In genomic region chr2:96191937-96192670, GRCh38 we compare ENCODE assay signal across 21 cellular contexts. TPM values are rescaled to one million over a fixed set of nuclear protein-coding genes. Genes with fewer than 3 reads are reported as not detected.
DNase-seq lines count a peak whose midpoint lies in the region; ATAC-seq and TF ChIP-seq lines count a peak whose summit lies in the region.
"Had no signal": no experiment of that assay in that cellular context is flagged by ENCODE, and none has a peak within 500 bp of the region (broad histone marks: within the 10 kb centered on the region; RNA-seq: fewer than 3 reads in every experiment).

No MANE protein-coding gene starts in this region.

- no peak for DNase-seq in activated CD8-positive, alpha-beta T cell treated with anti-CD3 and anti-CD28 coated beads for 36 hours
- DNase-seq in activated CD8-positive, alpha-beta T cell treated with anti-CD3 and anti-CD28 coated beads, Interleukin-2, amount 10 ng/mL, durations not matched to agents 7 days and 5 days, result no peak
- no peak for DNase-seq in CD4-positive, CD25-positive, alpha-beta regulatory T cell
- DNase-seq in activated T-helper 1 cell treated with anti-CD3 and anti-CD28 coated beads, Interleukin-12 subunit alpha, Interleukin-12 subunit beta, Interleukin-2, Interleukin-4 antibody, amounts not matched to agents 30 ng/mL and 10 ng/mL and 1 ng/mL, durations not matched to agents 14 hours and 24 hours and 36 hours (ENCODE audit: low spot score), result no peak
- no peak for DNase-seq in naive B cell
- DNase-seq in AML-193 (lab: John Stamatoyannopoulos, UW), result no peak
- DNase-seq: 8988T, DMS53, EL, GOT3, KG1, NCI-H1105 treated with DMSO at 0.1 percent for 48 hours, NCI-H1694, NCI-H2081 treated with DMSO at 0.1 percent for 48 hours, SHP77 had no signal

- peak overlapping the region; percentile 4 for H3K27ac Mint-ChIP-seq in activated CD8-positive, alpha-beta T cell treated with anti-CD3 and anti-CD28 coated beads for 36 hours
- H3K27ac Mint-ChIP-seq in activated CD8-positive, alpha-beta T cell treated with anti-CD3 and anti-CD28 coated beads, Interleukin-2, amount 10 ng/mL, durations not matched to agents 7 days and 5 days, result no peak overlapping the region
- H3K27ac Mint-ChIP-seq in CD4-positive, CD25-positive, alpha-beta regulatory T cell, result peak overlapping the region in 2 of 3 donors; percentile 81 to 82
- peak overlapping the region; percentile 0 for H3K27ac Mint-ChIP-seq in activated T-helper 1 cell treated with anti-CD3 and anti-CD28 coated beads, Interleukin-12 subunit alpha, Interleukin-12 subunit beta, Interleukin-2, Interleukin-4 antibody, amounts not matched to agents 30 ng/mL and 10 ng/mL and 1 ng/mL, durations not matched to agents 14 hours and 24 hours and 36 hours
- H3K27ac Mint-ChIP-seq in naive B cell, result peak overlapping the region in 5 of 6 donors; percentile 18 to 76 (median 41)
- H3K27ac Mint-ChIP-seq: B cell had no signal

- ATAC-seq in activated CD8-positive, alpha-beta T cell treated with anti-CD3 and anti-CD28 coated beads for 36 hours, result no peak
- no peak for ATAC-seq in activated CD8-positive, alpha-beta T cell treated with anti-CD3 and anti-CD28 coated beads, Interleukin-2, amount 10 ng/mL, durations not matched to agents 7 days and 5 days
- ATAC-seq in CD4-positive, CD25-positive, alpha-beta regulatory T cell (ENCODE audit: low read depth in 2 of 2), result no peak
- ATAC-seq in naive B cell (ENCODE audit: low read depth in 2 of 2) (no peak), GM19455 (IDR thresholded peaks at IDR 0.05; ENCODE audit: unreplicated experiment) (no peak), HG02852 (IDR thresholded peaks at IDR 0.05; ENCODE audit: unreplicated experiment) (no peak)
- ATAC-seq: HCT116 had no signal

- H3K36me3 Mint-ChIP-seq in activated CD8-positive, alpha-beta T cell treated with anti-CD3 and anti-CD28 coated beads for 36 hours (ENCODE audit: low read depth), result peaks cover 45% of the 10 kb centered on the region
- H3K36me3 Mint-ChIP-seq in activated CD8-positive, alpha-beta T cell treated with anti-CD3 and anti-CD28 coated beads, Interleukin-2, amount 10 ng/mL, durations not matched to agents 7 days and 5 days (ENCODE audit: low read depth), result peaks cover 45% of the 10 kb centered on the region
- peaks cover 44% of the 10 kb centered on the region for H3K36me3 Mint-ChIP-seq in CD4-positive, CD25-positive, alpha-beta regulatory T cell
- peaks cover 39% of the 10 kb centered on the region for H3K36me3 Mint-ChIP-seq in activated T-helper 1 cell treated with anti-CD3 and anti-CD28 coated beads, Interleukin-12 subunit alpha, Interleukin-12 subunit beta, Interleukin-2, Interleukin-4 antibody, amounts not matched to agents 30 ng/mL and 10 ng/mL and 1 ng/mL, durations not matched to agents 14 hours and 24 hours and 36 hours (ENCODE audit: low read depth)
- peaks cover 21 to 29% of the 10 kb centered on the region in 2 donors for H3K36me3 Mint-ChIP-seq in naive B cell

- peaks cover 3% of the 10 kb centered on the region for H3K4me1 Mint-ChIP-seq in activated CD8-positive, alpha-beta T cell treated with anti-CD3 and anti-CD28 coated beads for 36 hours (ENCODE audit: low read depth)
- H3K4me1 Mint-ChIP-seq in activated CD8-positive, alpha-beta T cell treated with anti-CD3 and anti-CD28 coated beads, Interleukin-2, amount 10 ng/mL, durations not matched to agents 7 days and 5 days (ENCODE audit: low read depth), result peaks cover 25% of the 10 kb centered on the region
- peaks cover 10 to 25% (median 14%) of the 10 kb centered on the region in 4 donors for H3K4me1 Mint-ChIP-seq in CD4-positive, CD25-positive, alpha-beta regulatory T cell
- H3K4me1 Mint-ChIP-seq in activated T-helper 1 cell treated with anti-CD3 and anti-CD28 coated beads, Interleukin-12 subunit alpha, Interleukin-12 subunit beta, Interleukin-2, Interleukin-4 antibody, amounts not matched to agents 30 ng/mL and 10 ng/mL and 1 ng/mL, durations not matched to agents 14 hours and 24 hours and 36 hours (ENCODE audit: low read depth), result peaks cover 15% of the 10 kb centered on the region
- peaks cover 7 to 14% (median 13%) of the 10 kb centered on the region in 3 donors for H3K4me1 Mint-ChIP-seq in naive B cell

- no peak overlapping the region for H3K27ac ChIP-seq in CD4-positive, CD25-positive, alpha-beta regulatory T cell (ENCODE audit: insufficient read depth, low read length, poor library complexity, severe bottlenecking)

- TF ChIP-seq CTCF in activated CD8-positive, alpha-beta T cell treated with anti-CD3 and anti-CD28 coated beads for 36 hours (IDR thresholded peaks at IDR 0.05), result no peak

- no peaks in the 10 kb centered on the region for H3K9me3 ChIP-seq in CD4-positive, CD25-positive, alpha-beta regulatory T cell (ENCODE audit: control insufficient read depth in 2 of 2, low read length in 2 of 2)

- H3K4me3 ChIP-seq in CD4-positive, CD25-positive, alpha-beta regulatory T cell (ENCODE audit: low read depth, low read length), result no peak overlapping the region

- H3K27me3 ChIP-seq in CD4-positive, CD25-positive, alpha-beta regulatory T cell (ENCODE audit: control insufficient read depth, insufficient read depth, low read length), result no peaks in the 10 kb centered on the region

- H3K4me3 Mint-ChIP-seq in activated CD8-positive, alpha-beta T cell treated with anti-CD3 and anti-CD28 coated beads for 36 hours, result no peak overlapping the region
- H3K4me3 Mint-ChIP-seq in activated CD8-positive, alpha-beta T cell treated with anti-CD3 and anti-CD28 coated beads, Interleukin-2, amount 10 ng/mL, durations not matched to agents 7 days and 5 days, result no peak overlapping the region
- no peak overlapping the region for H3K4me3 Mint-ChIP-seq in CD4-positive, CD25-positive, alpha-beta regulatory T cell
- no peak overlapping the region for H3K4me3 Mint-ChIP-seq in activated T-helper 1 cell treated with anti-CD3 and anti-CD28 coated beads, Interleukin-12 subunit alpha, Interleukin-12 subunit beta, Interleukin-2, Interleukin-4 antibody, amounts not matched to agents 30 ng/mL and 10 ng/mL and 1 ng/mL, durations not matched to agents 14 hours and 24 hours and 36 hours
- H3K4me3 Mint-ChIP-seq in naive B cell, result peak overlapping the region in 1 of 8 donors; percentile 10
- H3K4me3 Mint-ChIP-seq: B cell had no signal

- no peaks in the 10 kb centered on the region for H3K4me1 ChIP-seq in CD4-positive, CD25-positive, alpha-beta regulatory T cell (ENCODE audit: control insufficient read depth, insufficient read depth, low read length, poor library complexity, severe bottlenecking)

- CTCF ChIA-PET in activated CD8-positive, alpha-beta T cell treated with anti-CD3 and anti-CD28 coated beads for 36 hours (lab: Charles Lee), result interaction anchor here (1.0 to 2.5 kb wide), 5 partner anchors 12 to 79 kb away, joined by 3 to 8 read pairs (median 5); no protein-coding TSS in a partner anchor
- CTCF ChIA-PET in activated CD8-positive, alpha-beta T cell treated with anti-CD3 and anti-CD28 coated beads, Interleukin-2, amount 10 ng/mL, durations not matched to agents 7 days and 5 days (lab: Charles Lee), result interaction anchor here (0.9 to 4.9 kb wide), 6 partner anchors 8 to 200 kb away, joined by 3 to 27 read pairs (median 4); partner anchors contain the start of gene ADRA2B

- no peaks in the 10 kb centered on the region for H3K27me3 Mint-ChIP-seq in activated CD8-positive, alpha-beta T cell treated with anti-CD3 and anti-CD28 coated beads for 36 hours
- H3K27me3 Mint-ChIP-seq in activated CD8-positive, alpha-beta T cell treated with anti-CD3 and anti-CD28 coated beads, Interleukin-2, amount 10 ng/mL, durations not matched to agents 7 days and 5 days (ENCODE audit: low read depth), result no peaks in the 10 kb centered on the region
- no peaks in the 10 kb centered on the region for H3K27me3 Mint-ChIP-seq in CD4-positive, CD25-positive, alpha-beta regulatory T cell
- no peaks in the 10 kb centered on the region for H3K27me3 Mint-ChIP-seq in activated T-helper 1 cell treated with anti-CD3 and anti-CD28 coated beads, Interleukin-12 subunit alpha, Interleukin-12 subunit beta, Interleukin-2, Interleukin-4 antibody, amounts not matched to agents 30 ng/mL and 10 ng/mL and 1 ng/mL, durations not matched to agents 14 hours and 24 hours and 36 hours (ENCODE audit: insufficient read depth)
- H3K27me3 Mint-ChIP-seq in naive B cell, result no peaks in the 10 kb centered on the region
- H3K27me3 Mint-ChIP-seq: B cell had no signal

- POLR2A ChIA-PET in activated CD8-positive, alpha-beta T cell treated with anti-CD3 and anti-CD28 coated beads for 36 hours (lab: Charles Lee), result interaction anchor here (0.9 to 2.0 kb wide), 4 partner anchors 10 to 16 kb away, joined by 3 to 7 read pairs (median 4); partner anchors contain the start of gene STARD7
- POLR2A ChIA-PET in activated CD8-positive, alpha-beta T cell treated with anti-CD3 and anti-CD28 coated beads, Interleukin-2, amount 10 ng/mL, durations not matched to agents 7 days and 5 days (lab: Charles Lee), result no interaction called here

- H3K36me3 ChIP-seq in CD4-positive, CD25-positive, alpha-beta regulatory T cell (ENCODE audit: control insufficient read depth, insufficient read depth, low read length), result peaks cover 71% of the 10 kb centered on the region

- H3K9me3 Mint-ChIP-seq in activated CD8-positive, alpha-beta T cell treated with anti-CD3 and anti-CD28 coated beads for 36 hours, result no peaks in the 10 kb centered on the region
- H3K9me3 Mint-ChIP-seq in activated CD8-positive, alpha-beta T cell treated with anti-CD3 and anti-CD28 coated beads, Interleukin-2, amount 10 ng/mL, durations not matched to agents 7 days and 5 days (ENCODE audit: insufficient read depth), result no peaks in the 10 kb centered on the region
- no peaks in the 10 kb centered on the region for H3K9me3 Mint-ChIP-seq in CD4-positive, CD25-positive, alpha-beta regulatory T cell
- no peaks in the 10 kb centered on the region for H3K9me3 Mint-ChIP-seq in activated T-helper 1 cell treated with anti-CD3 and anti-CD28 coated beads, Interleukin-12 subunit alpha, Interleukin-12 subunit beta, Interleukin-2, Interleukin-4 antibody, amounts not matched to agents 30 ng/mL and 10 ng/mL and 1 ng/mL, durations not matched to agents 14 hours and 24 hours and 36 hours
- no peaks in the 10 kb centered on the region for H3K9me3 Mint-ChIP-seq in naive B cell

- intact Hi-C loops in activated CD8-positive, alpha-beta T cell treated with anti-CD3 and anti-CD28 coated beads for 36 hours (cut with micrococcal nuclease), result no loop called here
- intact Hi-C loops in activated T-helper 1 cell treated with anti-CD3 and anti-CD28 coated beads, Interleukin-12 subunit alpha, Interleukin-12 subunit beta, Interleukin-2, Interleukin-4 antibody, amounts not matched to agents 30 ng/mL and 10 ng/mL and 1 ng/mL, durations not matched to agents 14 hours and 24 hours and 36 hours (cut with micrococcal nuclease), result no loop called here

RNA-seq across cellular contexts. Expression of gene STARD7, which starts 16.5 kb away (rescaled TPM):
- 100 to 1,000 TPM; 145 to 149 TPM for total RNA-seq in activated CD8-positive, alpha-beta T cell treated with anti-CD3 and anti-CD28 coated beads for 36 hours
- 100 to 1,000 TPM; 139 to 143 TPM for total RNA-seq in activated CD8-positive, alpha-beta T cell treated with anti-CD3 and anti-CD28 coated beads, Interleukin-2, amount 10 ng/mL, durations not matched to agents 7 days and 5 days
- 97.2 TPM for total RNA-seq in CD4-positive, CD25-positive, alpha-beta regulatory T cell
- polyA plus RNA-seq in CD4-positive, CD25-positive, alpha-beta regulatory T cell, result 100 to 1,000 TPM; 177 to 208 (median 197) TPM
- total RNA-seq in activated T-helper 1 cell treated with anti-CD3 and anti-CD28 coated beads, Interleukin-12 subunit alpha, Interleukin-12 subunit beta, Interleukin-2, Interleukin-4 antibody, amounts not matched to agents 30 ng/mL and 10 ng/mL and 1 ng/mL, durations not matched to agents 14 hours and 24 hours and 36 hours, result 216 and 229 TPM in 2 replicates
- polyA plus RNA-seq in naive B cell (ENCODE audit: low read depth in 6 of 6), result 100 to 1,000 TPM; 219 to 401 (median 239) TPM

RNA-seq across cellular contexts. Expression of gene DUSP2, which starts 46.9 kb away (rescaled TPM):
- total RNA-seq in activated CD8-positive, alpha-beta T cell treated with anti-CD3 and anti-CD28 coated beads for 36 hours, result 100 to 1,000 TPM; 311 to 313 TPM
- total RNA-seq in activated CD8-positive, alpha-beta T cell treated with anti-CD3 and anti-CD28 coated beads, Interleukin-2, amount 10 ng/mL, durations not matched to agents 7 days and 5 days, result 10 to 100 TPM; 20.3 to 21.2 TPM
- 566 TPM for total RNA-seq in CD4-positive, CD25-positive, alpha-beta regulatory T cell
- polyA plus RNA-seq in CD4-positive, CD25-positive, alpha-beta regulatory T cell, result 10 to 100 TPM; 30.8 to 95.4 (median 44.5) TPM
- total RNA-seq in activated T-helper 1 cell treated with anti-CD3 and anti-CD28 coated beads, Interleukin-12 subunit alpha, Interleukin-12 subunit beta, Interleukin-2, Interleukin-4 antibody, amounts not matched to agents 30 ng/mL and 10 ng/mL and 1 ng/mL, durations not matched to agents 14 hours and 24 hours and 36 hours, result 494 and 500 TPM in 2 replicates
- 100 to 1,000 TPM in 2 of 6 donors, 10 to 100 TPM in 4; 56.3 to 220 (median 95.9) TPM for polyA plus RNA-seq in naive B cell (ENCODE audit: low read depth in 6 of 6)

RNA-seq across cellular contexts. Expression of gene ASTL, which starts 53.8 kb away (rescaled TPM):
- total RNA-seq in activated CD8-positive, alpha-beta T cell treated with anti-CD3 and anti-CD28 coated beads for 36 hours, result 1 to 10 TPM; 1.8 to 2.7 TPM
- under 1 TPM in 1 of 2 experiments, not detected in 1; 0.34 TPM for total RNA-seq in activated CD8-positive, alpha-beta T cell treated with anti-CD3 and anti-CD28 coated beads, Interleukin-2, amount 10 ng/mL, durations not matched to agents 7 days and 5 days
- 9.7 TPM for total RNA-seq in CD4-positive, CD25-positive, alpha-beta regulatory T cell
- polyA plus RNA-seq in CD4-positive, CD25-positive, alpha-beta regulatory T cell, result under 1 TPM in 2 of 4 donors, not detected in 2; 0.23 to 0.39 TPM
- 2.0 and 2.9 TPM in 2 replicates for total RNA-seq in activated T-helper 1 cell treated with anti-CD3 and anti-CD28 coated beads, Interleukin-12 subunit alpha, Interleukin-12 subunit beta, Interleukin-2, Interleukin-4 antibody, amounts not matched to agents 30 ng/mL and 10 ng/mL and 1 ng/mL, durations not matched to agents 14 hours and 24 hours and 36 hours
- polyA plus RNA-seq in naive B cell (ENCODE audit: low read depth in 6 of 6), result not detected
- total RNA-seq: NCI-H460 had no signal
- polyA plus RNA-seq: AG04450 had no signal

Comparison
In these comparisons a context has a peak if more than half of its experiments do, and no peak if none do; other contexts are left out.
1. RNA of gene DUSP2, which starts 46.9 kb away (total RNA-seq): 566 TPM in CD4-positive, CD25-positive, alpha-beta regulatory T cell (single experiment), 494 to 500 TPM in activated T-helper 1 cell treated with anti-CD3 and anti-CD28 coated beads, Interleukin-12 subunit alpha, Interleukin-12 subunit beta, Interleukin-2, Interleukin-4 antibody, amounts not matched to agents 30 ng/mL and 10 ng/mL and 1 ng/mL, durations not matched to agents 14 hours and 24 hours and 36 hours and 311 to 313 TPM in activated CD8-positive, alpha-beta T cell treated with anti-CD3 and anti-CD28 coated beads for 36 hours; 20.3 to 21.2 TPM in activated CD8-positive, alpha-beta T cell treated with anti-CD3 and anti-CD28 coated beads, Interleukin-2, amount 10 ng/mL, durations not matched to agents 7 days and 5 days; every median in the first group is over 10 times any median in the second.